Comparison of ENCODE assay signal across 8 cellular contexts in genomic region chr7:142438235-142438922, GRCh38.
DNase-seq lines count a peak whose midpoint lies in the region; ATAC-seq and TF ChIP-seq lines count a peak whose summit lies in the region.

No MANE protein-coding gene starts in this region.

- no peaks in the 10 kb centered on the region for H3K36me3 ChIP-seq in adrenal gland (replicated peaks in 1 of 2)

- no peak for TF ChIP-seq POLR2A in adrenal gland (IDR thresholded peaks at IDR 0.05)

- ATAC-seq in HG02610 (IDR thresholded peaks at IDR 0.05; ENCODE audit: unreplicated experiment) = no peak

- intact Hi-C loops in adrenal gland (cut with DNase I) = no loop called here

- H3K27me3 ChIP-seq in adrenal gland = no peaks in the 10 kb centered on the region

- H3K27ac ChIP-seq in adrenal gland = no peak overlapping the region

- WGBS in adrenal gland, 4 donors = 74 to 88% (median 81%) methylated on average over 12 of the region's 12 CpGs

- no peak overlapping the region for H3K4me3 ChIP-seq in AG09309 (ENCODE audit: control insufficient read depth, low read depth, low read length)
- H3K4me3 ChIP-seq in adrenal gland = no peak overlapping the region

- no peak for DNase-seq in AG09309 (ENCODE audit: low read depth)
- DNase-seq in LHCN-M2 (ENCODE audit: low read depth) = peak; percentile 74
- peak in 3 of 7 donors; percentile 25 to 37 (median 35) for DNase-seq in adrenal gland
- peak; percentile 35 for DNase-seq in kidney tubule cell (ENCODE audit: low spot score)
- DNase-seq in putamen (ENCODE audit: low spot score) = no peak
- no peak for DNase-seq in KG1 (lab: John Stamatoyannopoulos, UW)

- H3K4me1 ChIP-seq in adrenal gland (replicated peaks in 1 of 2) = no peaks in the 10 kb centered on the region

- no peaks in the 10 kb centered on the region for H3K9me3 ChIP-seq in adrenal gland (replicated peaks in 1 of 3)

- TF ChIP-seq CTCF in AG09309 (IDR thresholded peaks at IDR 0.05; ENCODE audit: control insufficient read depth, insufficient read depth, low read depth, low read length, missing control alignments) (peak; percentile 65), GM12872 (IDR thresholded peaks at IDR 0.05; ENCODE audit: insufficient read depth, low read depth, low read length) (peak; percentile 85), adrenal gland (IDR thresholded peaks at IDR 0.05) (peak in 5 of 6 experiments; percentile 12 to 58 (median 43))

Comparison
In these comparisons a context has a peak if more than half of its experiments do, and no peak if none do; other contexts are left out.
1. DNase-seq: peak in LHCN-M2 (single experiment) and kidney tubule cell (single experiment); none in AG09309 (single experiment), putamen (single experiment) and KG1 (single experiment).
2. Peak in every context shown above with its lines, with median percentiles within 50 percentile points of each other: CTCF ChIP-seq.